Comparison of ENCODE assay signal across 18 cellular contexts in the genomic region with DNA sequence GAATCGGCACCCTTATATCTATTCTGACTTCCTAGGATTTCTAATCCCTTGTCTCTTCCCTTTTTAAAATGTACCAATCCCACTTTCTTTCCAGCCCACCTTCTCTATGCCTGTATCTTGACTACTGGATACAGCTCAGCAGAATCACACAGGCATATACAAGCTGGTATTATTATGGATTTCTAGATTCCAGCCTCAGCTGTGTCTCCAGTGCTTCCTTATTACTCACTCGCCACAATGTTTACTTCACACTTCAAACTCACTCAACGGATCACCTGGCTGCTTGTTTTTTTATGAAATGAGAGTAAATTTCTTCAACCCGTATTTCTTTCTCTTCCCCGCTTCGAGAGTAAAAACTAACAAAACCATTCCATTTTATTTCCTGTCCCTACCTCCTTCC. TPM values are rescaled to one million over a fixed set of nuclear protein-coding genes. Genes with fewer than 3 reads are reported as not detected.
DNase-seq lines count a peak whose midpoint lies in the region; ATAC-seq and TF ChIP-seq lines count a peak whose summit lies in the region.
"Had no signal": no experiment of that assay in that cellular context is flagged by ENCODE, and none has a peak within 500 bp of the region (broad histone marks: within the 10 kb centered on the region; RNA-seq: fewer than 3 reads in every experiment).

No MANE protein-coding gene starts in this region.

- no peak for TF ChIP-seq CTCF in choroid plexus epithelial cell (conservative IDR thresholded peaks at IDR 0.05; ENCODE audit: low read depth, low read length)
- no peak for TF ChIP-seq CTCF in lower lobe of right lung (IDR thresholded peaks at IDR 0.05)

- ATAC-seq in lower lobe of right lung (peak; percentile 76 to 96), HG03139 (IDR thresholded peaks at IDR 0.05; ENCODE audit: unreplicated experiment) (no peak)

- peaks cover 1% of the 10 kb centered on the region for H3K4me1 ChIP-seq in lower lobe of right lung
- H3K4me1 ChIP-seq: adrenal gland had no signal

- intact Hi-C loops in lower lobe of right lung (cut with DNase I): no loop called here

- peak overlapping the region; percentile 10 for H3K27ac ChIP-seq in lower lobe of right lung
- H3K27ac ChIP-seq: adrenal gland, C4-2B had no signal

- no peaks in the 10 kb centered on the region for H3K9me3 ChIP-seq in lower lobe of right lung
- H3K9me3 ChIP-seq: adrenal gland had no signal

- peak; percentile 5 for DNase-seq in AG08396 (ENCODE audit: low spot score)
- peak; percentile 26 for DNase-seq in HT1080 (ENCODE audit: low read depth)
- peak; percentile 66 for DNase-seq in choroid plexus epithelial cell (ENCODE audit: low read depth)
- DNase-seq in lower lobe of right lung: no peak
- no peak for DNase-seq in COR-L47 (lab: John Stamatoyannopoulos, UW)
- no peak for DNase-seq in activated CD4-positive, alpha-beta T cell treated with anti-CD3 and anti-CD28 coated beads, Interleukin-2, amount 50 U/mL, for 48 hours
- no peak for DNase-seq in NCI-H774 (lab: John Stamatoyannopoulos, UW)
- DNase-seq: activated CD4-positive, alpha-beta T cell treated with anti-CD3 and anti-CD28 coated beads, Interleukin-2, amount 10 ng/mL, durations not matched to agents 24 days and 14 days; activated gamma-delta T cell treated with Interleukin-2 at 50 U/mL for 16 hours; adrenal gland; DND-41; hypothalamus; kidney; OCI-M1; SHP77; T-helper 1 cell had no signal

- H3K27me3 ChIP-seq in lower lobe of right lung (ENCODE audit: low read depth): no peaks in the 10 kb centered on the region
- H3K27me3 ChIP-seq: adrenal gland had no signal

- peaks cover 42% of the 10 kb centered on the region for H3K36me3 ChIP-seq in lower lobe of right lung
- H3K36me3 ChIP-seq: adrenal gland had no signal

- H3K4me3 ChIP-seq in choroid plexus epithelial cell (ENCODE audit: low read depth, low read length): no peak overlapping the region
- H3K4me3 ChIP-seq in lower lobe of right lung: no peak overlapping the region
- H3K4me3 ChIP-seq: adrenal gland had no signal

RNA-seq across cellular contexts. Expression of a gene that starts 38.8 kb away (rescaled TPM):
- 13.0 and 13.6 TPM in 2 replicates for total RNA-seq in HT1080 (2014; rRNA removed; shearing (Covaris generic))
- polyA plus RNA-seq in HT1080 (2015; cell fraction: cytosol; rRNA removed): 3.3 and 4.4 TPM in 2 replicates
- 1.9 and 6.2 TPM in 2 replicates for polyA plus RNA-seq in HT1080 (2015; cell fraction: nucleus; rRNA removed)
- total RNA-seq in lower lobe of right lung: 17.3 TPM

RNA-seq across cellular contexts. Expression of a gene that starts 39.0 kb away (rescaled TPM):
- total RNA-seq in HT1080 (2014; rRNA removed; shearing (Covaris generic)): 5.6 and 7.6 TPM in 2 replicates
- polyA plus RNA-seq in HT1080 (2015; cell fraction: cytosol; rRNA removed): 4.8 and 6.6 TPM in 2 replicates
- polyA plus RNA-seq in HT1080 (2015; cell fraction: nucleus; rRNA removed): 5.3 and 5.8 TPM in 2 replicates
- total RNA-seq in lower lobe of right lung: 22.5 TPM

Comparison
In these comparisons a context has a peak if more than half of its experiments do, and no peak if none do; other contexts are left out.
1. DNase-seq: peak in AG08396 (single experiment), HT1080 (single experiment) and choroid plexus epithelial cell (single experiment); none in lower lobe of right lung (single experiment), COR-L47 (single experiment), activated CD4-positive, alpha-beta T cell treated with anti-CD3 and anti-CD28 coated beads, Interleukin-2, amount 50 U/mL, for 48 hours (0 of 2) and NCI-H774 (single experiment).